In genomic region chr13:73547239-73547638, GRCh38 we compare ENCODE assay signal across 22 cellular contexts.
DNase-seq lines count a peak whose midpoint lies in the region; ATAC-seq and TF ChIP-seq lines count a peak whose summit lies in the region.
"Had no signal": no experiment of that assay in that cellular context is flagged by ENCODE, and none has a peak within 500 bp of the region (broad histone marks: within the 10 kb centered on the region; RNA-seq: fewer than 3 reads in every experiment).

No MANE protein-coding gene starts in this region.

- no peak for ATAC-seq in HG03354 (IDR thresholded peaks at IDR 0.05; ENCODE audit: poor library complexity, severe bottlenecking, unreplicated experiment)
- ATAC-seq: A549; CD8-positive, alpha-beta T cell; GM12878; GM23338; HCT116; K562 had no signal

- peaks cover 13% of the 10 kb centered on the region for H3K4me1 ChIP-seq in A673 (ENCODE audit: insufficient read depth, low read length, poor library complexity, severe bottlenecking)
- H3K4me1 ChIP-seq: A549; BLaER1 treated with 17β-estradiol and CSF1 and Interleukin-3, amounts not matched to agents 10 nM and 100 nM had no signal

- intact Hi-C loops in A673 (cut with micrococcal nuclease; ENCODE audit: unreplicated experiment) = no loop called here

- H3K27ac ChIP-seq in A673 (ENCODE audit: low read depth, low read length, poor library complexity, severe bottlenecking) = no peak overlapping the region
- H3K27ac ChIP-seq: A549; BLaER1 treated with 17β-estradiol and CSF1 and Interleukin-3, amounts not matched to agents 10 nM and 100 nM had no signal

- CTCF ChIA-PET in A673 (lab: Charles Lee) = no interaction called here

- BruUV-seq in A673 (replicated peaks; lab: Mats Ljungman, UMichigan) = no TSS peak

- H3K9me3 ChIP-seq in A673 (ENCODE audit: low read depth, low read length, poor library complexity, severe bottlenecking) = no peaks in the 10 kb centered on the region
- H3K9me3 ChIP-seq: A549; BLaER1 treated with 17β-estradiol and CSF1 and Interleukin-3, amounts not matched to agents 10 nM and 100 nM had no signal

- H3K4me3 ChIP-seq in A673 (ENCODE audit: low read depth, low read length, poor library complexity, severe bottlenecking) (no peak overlapping the region), epithelial cell of esophagus (ENCODE audit: low read length) (no peak overlapping the region)
- H3K4me3 ChIP-seq: A549; BLaER1 treated with 17β-estradiol and CSF1 and Interleukin-3, amounts not matched to agents 10 nM and 100 nM; GM12878; GM23338; K562 had no signal

- no peaks in the 10 kb centered on the region for H3K27me3 ChIP-seq in A673 (replicated peaks; ENCODE audit: insufficient read depth, low read depth, low read length, poor library complexity)
- H3K27me3 ChIP-seq: BLaER1 treated with 17β-estradiol and CSF1 and Interleukin-3, amounts not matched to agents 10 nM and 100 nM had no signal

- TF ChIP-seq CTCF in A673 (conservative IDR thresholded peaks at IDR 0.05; ENCODE audit: low read depth, low read length) (no peak), epithelial cell of esophagus (IDR thresholded peaks at IDR 0.05; ENCODE audit: insufficient read depth, low read depth, low read length, missing control alignments) (no peak)

- DNase-seq in A673 (ENCODE audit: low spot score) (peak; percentile 28), astrocyte of the hippocampus (ENCODE audit: low read depth, low spot score) (peak; percentile 5), epithelial cell of esophagus (ENCODE audit: low read depth) (peak; percentile 53), kidney tubule cell (ENCODE audit: low spot score) (peak; percentile 6), Ammon's horn (ENCODE audit: low spot score) (no peak)
- no peak for DNase-seq in stimulated activated CD8-positive, alpha-beta memory T cell treated with anti-CD3 and anti-CD28 coated beads, Interleukin-4, amount 100 ng/mL, for 48 hours
- no peak for DNase-seq in stimulated activated CD4-positive, alpha-beta T cell treated with anti-CD3 and anti-CD28 coated beads, Interleukin-4, amount 100 ng/mL, for 24 hours
- DNase-seq: Calu3; CD8-positive, alpha-beta T cell; DMS53; DND-41; EL; H7; HFFc6; IMR-90 had no signal

- POLR2A ChIA-PET in A673 (lab: Charles Lee; ENCODE audit: low non-redundant PET) = no interaction called here

- H3K36me3 ChIP-seq in A673 (ENCODE audit: insufficient read depth, low read length, poor library complexity, severe bottlenecking) = no peaks in the 10 kb centered on the region
- H3K36me3 ChIP-seq: BLaER1 treated with 17β-estradiol and CSF1 and Interleukin-3, amounts not matched to agents 10 nM and 100 nM had no signal

Comparison
In these comparisons a context has a peak if more than half of its experiments do, and no peak if none do; other contexts are left out.
1. DNase-seq: peak in A673 (single experiment), astrocyte of the hippocampus (single experiment), epithelial cell of esophagus (single experiment) and kidney tubule cell (single experiment); none in stimulated activated CD8-positive, alpha-beta memory T cell treated with anti-CD3 and anti-CD28 coated beads, Interleukin-4, amount 100 ng/mL, for 48 hours (single experiment), Ammon's horn (single experiment) and stimulated activated CD4-positive, alpha-beta T cell treated with anti-CD3 and anti-CD28 coated beads, Interleukin-4, amount 100 ng/mL, for 24 hours (single experiment).